ENCODE assay signal across 18 cellular contexts in the genomic region with DNA sequence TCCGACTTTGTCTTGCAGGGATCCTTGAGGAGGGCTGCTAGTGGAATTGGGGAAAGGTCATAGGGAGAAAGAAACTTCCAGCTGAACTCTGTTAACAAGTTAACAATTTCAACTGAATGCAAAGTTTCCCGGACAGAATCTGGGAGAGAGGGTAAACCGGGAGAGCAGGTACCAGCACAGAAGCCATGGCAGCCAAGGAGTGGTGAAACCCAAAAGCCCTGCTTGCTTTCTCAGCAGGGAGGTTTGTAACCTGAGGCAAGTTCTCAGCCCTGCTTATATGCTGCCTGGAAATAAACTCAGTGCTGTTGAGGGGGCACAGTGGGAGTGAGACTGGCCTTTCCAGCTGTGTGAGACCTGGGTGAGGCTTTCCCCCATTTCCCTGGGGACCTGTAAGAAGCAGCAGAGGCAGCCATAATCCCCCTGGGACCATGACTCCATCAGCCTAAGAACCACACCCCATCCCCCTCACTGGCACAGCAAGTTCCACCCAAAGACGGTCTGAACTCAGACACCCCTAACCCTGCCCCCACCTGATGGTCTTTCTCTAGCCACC.
DNase-seq lines count a peak whose midpoint lies in the region; ATAC-seq and TF ChIP-seq lines count a peak whose summit lies in the region.
"Had no signal": no experiment of that assay in that cellular context is flagged by ENCODE, and none has a peak within 500 bp of the region (broad histone marks: within the 10 kb centered on the region; RNA-seq: fewer than 3 reads in every experiment).

No MANE protein-coding gene starts in this region.

- POLR2A ChIA-PET in WTC11 (lab: Charles Lee): no interaction called here
- POLR2A ChIA-PET in activated CD4-positive, alpha-beta memory T cell treated with anti-CD3 and anti-CD28 coated beads, Interleukin-2, amount 10 ng/mL, durations not matched to agents 7 days and 5 days (lab: Charles Lee): interaction anchor here (1.1 kb wide), 1 partner anchor 10 kb away, joined by 4 read pairs; no protein-coding TSS in a partner anchor

- H3K4me2 ChIP-seq in BLaER1: peak overlapping the region; percentile 69
- no peak overlapping the region for H3K4me2 ChIP-seq in Loucy (ENCODE audit: low read depth, low read length, poor library complexity, severe bottlenecking)
- H3K4me2 ChIP-seq in trophoblast cell (ENCODE audit: low read length): no peak overlapping the region

- no peak overlapping the region for H2BK12ac ChIP-seq in trophoblast cell (ENCODE audit: low read length)

- no peaks in the 10 kb centered on the region for H3F3A ChIP-seq in Loucy (ENCODE audit: low read depth)

- no peaks in the 10 kb centered on the region for H3K79me1 ChIP-seq in trophoblast cell (ENCODE audit: low read length)

- TF ChIP-seq CTCF in Loucy (conservative IDR thresholded peaks at IDR 0.05; ENCODE audit: low read length): no peak
- TF ChIP-seq CTCF in WTC11 (IDR thresholded peaks at IDR 0.05): no peak
- no peak for TF ChIP-seq CTCF in GM13977 (IDR thresholded peaks at IDR 0.05; ENCODE audit: extremely low read depth, insufficient read depth, missing control alignments)

- peaks cover 8% of the 10 kb centered on the region for H3K4me1 Mint-ChIP-seq in WTC11
- H3K4me1 Mint-ChIP-seq in activated CD4-positive, alpha-beta memory T cell treated with anti-CD3 and anti-CD28 coated beads, Interleukin-2, amount 10 ng/mL, durations not matched to agents 7 days and 5 days: no peaks in the 10 kb centered on the region

- H3K9me3 Mint-ChIP-seq in WTC11: peaks cover 47% of the 10 kb centered on the region
- peaks cover 7% of the 10 kb centered on the region for H3K9me3 Mint-ChIP-seq in activated CD4-positive, alpha-beta memory T cell treated with anti-CD3 and anti-CD28 coated beads, Interleukin-2, amount 10 ng/mL, durations not matched to agents 7 days and 5 days

- H3K27me3 ChIP-seq in BLaER1: no peaks in the 10 kb centered on the region
- no peaks in the 10 kb centered on the region for H3K27me3 ChIP-seq in Loucy (ENCODE audit: insufficient read depth, low read length, poor library complexity, severe bottlenecking)
- no peaks in the 10 kb centered on the region for H3K27me3 ChIP-seq in trophoblast cell (ENCODE audit: insufficient read depth, low read length)
- H3K27me3 ChIP-seq: Peyer's patch, SJCRH30 had no signal

- H3K4me3 ChIP-seq in BLaER1 (no peak overlapping the region), Loucy (ENCODE audit: low read length, poor library complexity, severe bottlenecking) (no peak overlapping the region), trophoblast cell (ENCODE audit: low read depth, low read length) (no peak overlapping the region)
- H3K4me3 ChIP-seq: Peyer's patch, SJCRH30 had no signal

- no peak overlapping the region for H3K4ac ChIP-seq in trophoblast cell (ENCODE audit: low read depth, low read length)

- H4K20me1 ChIP-seq in BLaER1 (no peaks in the 10 kb centered on the region), Loucy (ENCODE audit: insufficient read depth, low read length, poor library complexity, severe bottlenecking) (no peaks in the 10 kb centered on the region)

- no peaks in the 10 kb centered on the region for H3K9me2 ChIP-seq in Loucy (replicated peaks; ENCODE audit: low read depth, low read length)

- no peaks in the 10 kb centered on the region for H3K79me2 ChIP-seq in Loucy (ENCODE audit: insufficient read depth, low read length)
- no peaks in the 10 kb centered on the region for H3K79me2 ChIP-seq in trophoblast cell (ENCODE audit: control insufficient read depth, insufficient read depth, low read length, poor library complexity)

- peak overlapping the region; percentile 62; the same call in 1 of the 2 replicates for H2AFZ ChIP-seq in Loucy (ENCODE audit: low read length)
- H2AFZ ChIP-seq in trophoblast cell (ENCODE audit: insufficient read depth, low read length, poor library complexity): no peak overlapping the region

- H3K27me3 Mint-ChIP-seq in WTC11 (ENCODE audit: low read depth): no peaks in the 10 kb centered on the region
- no peaks in the 10 kb centered on the region for H3K27me3 Mint-ChIP-seq in activated CD4-positive, alpha-beta memory T cell treated with anti-CD3 and anti-CD28 coated beads, Interleukin-2, amount 10 ng/mL, durations not matched to agents 7 days and 5 days
- H3K27me3 Mint-ChIP-seq: CD4-positive, alpha-beta T cell had no signal

- H2BK120ac ChIP-seq in trophoblast cell (ENCODE audit: insufficient read depth, low read length, poor library complexity): no peak overlapping the region

- no peak overlapping the region for H4K91ac ChIP-seq in trophoblast cell (ENCODE audit: low read depth, low read length)

- no peaks in the 10 kb centered on the region for H3K36me3 ChIP-seq in BLaER1
- H3K36me3 ChIP-seq in Loucy (ENCODE audit: insufficient read depth, low read length): no peaks in the 10 kb centered on the region
- no peaks in the 10 kb centered on the region for H3K36me3 ChIP-seq in trophoblast cell (ENCODE audit: control insufficient read depth in 1 of 2, insufficient read depth in 2 of 2, low read length in 2 of 2)
- H3K36me3 ChIP-seq: BE2C, Peyer's patch, SJCRH30 had no signal

- no peak overlapping the region for H3K14ac ChIP-seq in trophoblast cell (ENCODE audit: low read length)

- H2AK5ac ChIP-seq in trophoblast cell (ENCODE audit: low read length): no peak overlapping the region

- in situ Hi-C loops in GM13977 (cut with MboI; ENCODE audit: low pct_unique_long_range_greater_than_20kb, low sequenced_read_pairs, unreplicated experiment): no loop called here

- H3K4me1 ChIP-seq in BLaER1 (peaks cover 16% of the 10 kb centered on the region), Loucy (ENCODE audit: insufficient read depth, low read length, poor library complexity, severe bottlenecking) (peaks cover 6% of the 10 kb centered on the region), trophoblast cell (ENCODE audit: control insufficient read depth in 1 of 2, insufficient read depth in 2 of 2, low read length in 2 of 2) (no peaks in the 10 kb centered on the region)
- H3K4me1 ChIP-seq: BE2C, Peyer's patch, SJCRH30 had no signal

- H4K12ac ChIP-seq in trophoblast cell (ENCODE audit: low read depth, low read length): no peak overlapping the region

- H3K4me3 Mint-ChIP-seq in WTC11: no peak overlapping the region
- H3K4me3 Mint-ChIP-seq in activated CD4-positive, alpha-beta memory T cell treated with anti-CD3 and anti-CD28 coated beads, Interleukin-2, amount 10 ng/mL, durations not matched to agents 7 days and 5 days: no peak overlapping the region
- H3K4me3 Mint-ChIP-seq: CD4-positive, alpha-beta T cell had no signal

- H3K23ac ChIP-seq in trophoblast cell (ENCODE audit: low read length): no peak overlapping the region

- H3K27ac ChIP-seq in BLaER1: peak overlapping the region; percentile 32; the same call in 1 of the 2 replicates
- H3K27ac ChIP-seq in trophoblast cell (ENCODE audit: low read depth, low read length): no peak overlapping the region
- H3K27ac ChIP-seq: Peyer's patch, SJCRH30 had no signal

- no CpG with 5 or more reads among the region's 4 CpGs for WGBS in trophoblast cell (ENCODE audit: extremely low coverage, insufficient coverage, insufficient read length)

- H2BK5ac ChIP-seq in trophoblast cell (ENCODE audit: low read depth, low read length, poor library complexity): no peak overlapping the region

- ATAC-seq in WTC11: peak; percentile 53

- peaks cover 24% of the 10 kb centered on the region for H3K36me3 Mint-ChIP-seq in WTC11
- H3K36me3 Mint-ChIP-seq in activated CD4-positive, alpha-beta memory T cell treated with anti-CD3 and anti-CD28 coated beads, Interleukin-2, amount 10 ng/mL, durations not matched to agents 7 days and 5 days (ENCODE audit: low read depth): no peaks in the 10 kb centered on the region

- H3K18ac ChIP-seq in trophoblast cell (ENCODE audit: low read length): no peak overlapping the region

- H4K8ac ChIP-seq in trophoblast cell (ENCODE audit: low read depth, low read length): no peak overlapping the region

- H3K9ac ChIP-seq in BLaER1 (no peak overlapping the region), Loucy (ENCODE audit: low read depth, low read length, poor library complexity, severe bottlenecking) (no peak overlapping the region), trophoblast cell (ENCODE audit: low read length) (no peak overlapping the region)

- DNase-seq in WTC11 (ENCODE audit: low spot score) (no peak), trophoblast cell (peak; percentile 91 to 95), SK-N-DZ (ENCODE audit: low spot score) (no peak), GM13977 (ENCODE audit: low spot score) (no peak)
- no peak for DNase-seq in activated CD4-positive, alpha-beta memory T cell treated with anti-CD3 and anti-CD28 coated beads, Interleukin-2, amount 10 ng/mL, durations not matched to agents 7 days and 5 days
- DNase-seq: BE2C; CD4-positive, alpha-beta T cell; COR-L47; DMS79; Karpas-422; NCI-H1048; NCI-H1417 treated with DMSO at 0.1 percent for 48 hours; NCI-H187; NK-92 treated with Interleukin-12 subunit alpha and Interleukin-12 subunit beta, amount 100 ng/mL, for 24 hours; Peyer's patch; SJCRH30 had no signal

- H3K9me3 ChIP-seq in BLaER1: peaks cover 24% of the 10 kb centered on the region
- H3K9me3 ChIP-seq in Loucy (ENCODE audit: insufficient read depth, low read depth, low read length): no peaks in the 10 kb centered on the region
- peaks cover 3% of the 10 kb centered on the region for H3K9me3 ChIP-seq in trophoblast cell (ENCODE audit: insufficient read depth, low read depth, low read length)
- H3K9me3 ChIP-seq: BE2C, SJCRH30 had no signal

- 0 out of 2 replicates have a peak overlapping the region, but pooled peaks have one; percentile 23 for H3K27ac Mint-ChIP-seq in WTC11
- H3K27ac Mint-ChIP-seq in activated CD4-positive, alpha-beta memory T cell treated with anti-CD3 and anti-CD28 coated beads, Interleukin-2, amount 10 ng/mL, durations not matched to agents 7 days and 5 days: no peak overlapping the region
- H3K27ac Mint-ChIP-seq: CD4-positive, alpha-beta T cell had no signal

- CTCF ChIA-PET in WTC11 (lab: Charles Lee): no interaction called here
- CTCF ChIA-PET in activated CD4-positive, alpha-beta memory T cell treated with anti-CD3 and anti-CD28 coated beads, Interleukin-2, amount 10 ng/mL, durations not matched to agents 7 days and 5 days (lab: Charles Lee): no interaction called here

TF ChIP-seq in WTC11, 78 proteins besides CTCF, POLR2A, EP300 and RAD21 (continues in another document):
- TF ChIP-seq GABPB1 (CRISPR knock-in tag; IDR thresholded peaks at IDR 0.05): no peak
- TF ChIP-seq, protein P1, sequence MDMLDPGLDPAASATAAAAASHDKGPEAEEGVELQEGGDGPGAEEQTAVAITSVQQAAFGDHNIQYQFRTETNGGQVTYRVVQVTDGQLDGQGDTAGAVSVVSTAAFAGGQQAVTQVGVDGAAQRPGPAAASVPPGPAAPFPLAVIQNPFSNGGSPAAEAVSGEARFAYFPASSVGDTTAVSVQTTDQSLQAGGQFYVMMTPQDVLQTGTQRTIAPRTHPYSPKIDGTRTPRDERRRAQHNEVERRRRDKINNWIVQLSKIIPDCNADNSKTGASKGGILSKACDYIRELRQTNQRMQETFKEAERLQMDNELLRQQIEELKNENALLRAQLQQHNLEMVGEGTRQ (CRISPR knock-in tag; IDR thresholded peaks at IDR 0.05): no peak
- TF ChIP-seq, protein P2, sequence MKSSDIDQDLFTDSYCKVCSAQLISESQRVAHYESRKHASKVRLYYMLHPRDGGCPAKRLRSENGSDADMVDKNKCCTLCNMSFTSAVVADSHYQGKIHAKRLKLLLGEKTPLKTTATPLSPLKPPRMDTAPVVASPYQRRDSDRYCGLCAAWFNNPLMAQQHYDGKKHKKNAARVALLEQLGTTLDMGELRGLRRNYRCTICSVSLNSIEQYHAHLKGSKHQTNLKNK (CRISPR knock-in tag; IDR thresholded peaks at IDR 0.05): no peak

Comparison
In these comparisons a context has a peak if more than half of its experiments do, and no peak if none do; other contexts are left out.
1. DNase-seq: peak in trophoblast cell (2 of 2); none in WTC11 (single experiment), activated CD4-positive, alpha-beta memory T cell treated with anti-CD3 and anti-CD28 coated beads, Interleukin-2, amount 10 ng/mL, durations not matched to agents 7 days and 5 days (single experiment), SK-N-DZ (single experiment) and GM13977 (single experiment).